ENCODE assay signal across 16 cellular contexts in the genomic region with DNA sequence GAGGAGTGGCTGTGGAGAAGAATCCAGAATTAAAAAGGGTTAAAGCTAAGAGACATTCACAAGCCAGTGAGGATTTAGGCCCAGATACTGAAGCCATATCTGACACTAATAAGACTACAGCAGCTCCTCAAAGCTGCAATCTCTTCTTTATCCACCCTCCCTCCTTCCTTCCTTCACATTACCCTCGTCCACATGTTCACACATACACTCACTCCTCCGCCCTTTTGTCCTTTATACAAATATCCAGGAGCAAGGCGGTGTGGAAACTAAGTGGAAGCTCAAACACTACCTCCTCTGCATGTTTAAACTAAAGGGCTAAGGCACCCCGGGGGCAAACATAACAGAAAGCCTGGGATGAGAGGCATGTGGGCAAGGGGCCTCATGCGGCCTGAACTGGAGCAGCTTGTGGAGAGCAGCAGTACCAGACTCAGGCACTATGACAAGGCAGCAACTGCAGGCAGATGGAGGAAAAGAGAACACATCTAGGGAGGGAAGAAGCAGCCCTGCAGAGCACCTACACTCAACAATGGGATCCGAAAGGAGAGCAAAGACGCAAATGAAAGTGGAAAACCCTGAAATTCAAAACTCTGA.
DNase-seq lines count a peak whose midpoint lies in the region; ATAC-seq and TF ChIP-seq lines count a peak whose summit lies in the region.
"Had no signal": no experiment of that assay in that cellular context is flagged by ENCODE, and none has a peak within 500 bp of the region (broad histone marks: within the 10 kb centered on the region; RNA-seq: fewer than 3 reads in every experiment).

No MANE protein-coding gene starts in this region.

- in situ Hi-C loops in brain microvascular endothelial cell (cut with HindIII; ENCODE audit: low pct_ligation_motif_present, low sequenced_read_pairs), result loop anchor here (25.0 kb wide), 1 partner anchor 279 kb away; no protein-coding TSS in a partner anchor

- TF ChIP-seq CTCF in brain microvascular endothelial cell (IDR thresholded peaks at IDR 0.05; ENCODE audit: low read depth, low read length, missing control alignments), result peak; percentile 7

- DNase-seq in DMS114 treated with DMSO at 0.1 percent for 48 hours (lab: John Stamatoyannopoulos, UW; ENCODE audit: unreplicated experiment) (peak; percentile 8), NCI-H146 (lab: John Stamatoyannopoulos, UW) (peak; percentile 90), brain microvascular endothelial cell (no peak), OCI-M1 (lab: John Stamatoyannopoulos, UW) (no peak)
- DNase-seq: activated CD4-positive, alpha-beta T cell treated with anti-CD3 and anti-CD28 coated beads, Interleukin-2, amount 50 U/mL, for 1 hour; activated naive CD4-positive, alpha-beta T cell treated with Interleukin-2 at 50 U/mL for 16 hours; CD8-positive, alpha-beta memory T cell; KG1; left lung; NCI-H524 treated with DMSO at 0.1 percent for 48 hours; pancreas had no signal

- peak overlapping the region; percentile 94 for H3K9ac ChIP-seq in muscle layer of colon (ENCODE audit: low read length)

- no peak overlapping the region for H3K27ac ChIP-seq in brain microvascular endothelial cell
- H3K27ac ChIP-seq in muscle layer of colon (ENCODE audit: low read depth, low read length), result peak overlapping the region; percentile 77
- H3K27ac ChIP-seq: left lung, pancreas had no signal

- H3K27me3 ChIP-seq in brain microvascular endothelial cell (replicated peaks) (no peaks in the 10 kb centered on the region), muscle layer of colon (ENCODE audit: control insufficient read depth in 1 of 2, insufficient read depth in 2 of 2, low read length in 2 of 2) (no peaks in the 10 kb centered on the region)
- H3K27me3 ChIP-seq: left lung, pancreas had no signal

- H3K36me3 ChIP-seq in brain microvascular endothelial cell (replicated peaks) (no peaks in the 10 kb centered on the region), muscle layer of colon (ENCODE audit: insufficient read depth, low read length) (no peaks in the 10 kb centered on the region)
- H3K36me3 ChIP-seq: pancreas had no signal

- no peak for ATAC-seq in GM19467 (IDR thresholded peaks at IDR 0.05; ENCODE audit: unreplicated experiment)
- ATAC-seq in GM21360 (IDR thresholded peaks at IDR 0.05; ENCODE audit: unreplicated experiment), result no peak
- no peak for ATAC-seq in HG02623 (IDR thresholded peaks at IDR 0.05; ENCODE audit: unreplicated experiment)
- ATAC-seq: left lung; stimulated activated effector memory CD8-positive, alpha-beta T cell treated with anti-CD3 and anti-CD28 coated beads, Interleukin-12 subunit alpha, Interleukin-12 subunit beta, amount 100 ng/mL, for 72 hours had no signal

- H3K4me3 ChIP-seq in brain microvascular endothelial cell (ENCODE audit: low read depth, low read length) (no peak overlapping the region), muscle layer of colon (ENCODE audit: low read depth in 1 of 2, low read length in 2 of 2) (peak overlapping the region; percentile 12 to 83)
- H3K4me3 ChIP-seq: left lung, pancreas had no signal

- H3K4me1 ChIP-seq in muscle layer of colon (ENCODE audit: insufficient read depth, low read length), result no peaks in the 10 kb centered on the region
- H3K4me1 ChIP-seq: left lung, pancreas had no signal

- no peaks in the 10 kb centered on the region for H3K9me3 ChIP-seq in muscle layer of colon (ENCODE audit: low read length)
- H3K9me3 ChIP-seq: left lung, pancreas had no signal

Comparison
In these comparisons a context has a peak if more than half of its experiments do, and no peak if none do; other contexts are left out.
1. DNase-seq: peak in DMS114 treated with DMSO at 0.1 percent for 48 hours (single experiment) and NCI-H146 (single experiment); none in brain microvascular endothelial cell (single experiment) and OCI-M1 (single experiment).